8 cellular contexts compared by ENCODE assay signal in genomic region chr9:101486693-101487442, GRCh38. TPM values are rescaled to one million over a fixed set of nuclear protein-coding genes. Genes with fewer than 3 reads are reported as not detected.
DNase-seq lines count a peak whose midpoint lies in the region; ATAC-seq and TF ChIP-seq lines count a peak whose summit lies in the region.

No MANE protein-coding gene starts in this region.

- ATAC-seq in Right ventricle myocardium superior (ENCODE audit: poor library complexity) (peak; percentile 88), HG02970 (IDR thresholded peaks at IDR 0.05; ENCODE audit: low FRiP score, unreplicated experiment) (no peak), HG03045 (IDR thresholded peaks at IDR 0.05; ENCODE audit: unreplicated experiment) (no peak)

- TF ChIP-seq CTCF in osteoblast (IDR thresholded peaks at IDR 0.05; ENCODE audit: extremely low read depth, low read depth, low read length), result no peak

- H3K4me1 ChIP-seq in adipocyte (ENCODE audit: control insufficient read depth, insufficient read depth, low read length) (peaks cover 5% of the 10 kb centered on the region), osteoblast (ENCODE audit: insufficient read depth, low read length) (no peaks in the 10 kb centered on the region)

- peak; percentile 79 for DNase-seq in ELR (ENCODE audit: low read depth)
- peak; percentile 51 for DNase-seq in NCI-H2081 treated with DMSO at 0.1 percent for 48 hours (lab: John Stamatoyannopoulos, UW)
- peak; percentile 84 for DNase-seq in adipocyte (ENCODE audit: low read depth)
- DNase-seq in Right ventricle myocardium superior, result peak; percentile 66
- peak; percentile 80 for DNase-seq in osteoblast (ENCODE audit: insufficient read length, low spot score, missing footprints)
- no peak for DNase-seq in activated effector memory CD4-positive, alpha-beta T cell treated with anti-CD3 and anti-CD28 coated beads, Interleukin-2, amount 50 U/mL, for 16 hours

- H3K27me3 ChIP-seq in adipocyte (replicated peaks; ENCODE audit: control insufficient read depth, insufficient read depth, low read length), result peaks cover 45% of the 10 kb centered on the region
- peaks cover 9% of the 10 kb centered on the region for H3K27me3 ChIP-seq in osteoblast (ENCODE audit: insufficient read depth, low read length)

- intact Hi-C loops in Right ventricle myocardium superior (cut with DNase I), result no loop called here

- H3K9me3 ChIP-seq in adipocyte (ENCODE audit: control insufficient read depth, low read length) (no peaks in the 10 kb centered on the region), osteoblast (ENCODE audit: low read depth, low read length) (no peaks in the 10 kb centered on the region)

- H3K9ac ChIP-seq in adipocyte (ENCODE audit: low read length), result no peak overlapping the region

- no peaks in the 10 kb centered on the region for H4K20me1 ChIP-seq in osteoblast (ENCODE audit: insufficient read depth, low read length)

- H3K36me3 ChIP-seq in adipocyte (ENCODE audit: control insufficient read depth, insufficient read depth, low read length, severe bottlenecking) (no peaks in the 10 kb centered on the region), osteoblast (ENCODE audit: insufficient read depth, low read length) (no peaks in the 10 kb centered on the region)

- H3K4me3 ChIP-seq in adipocyte (ENCODE audit: low read length), result peak overlapping the region; percentile 74
- H3K4me3 ChIP-seq in osteoblast (ENCODE audit: insufficient read depth, low read length), result peak overlapping the region; percentile 70

- peak overlapping the region; percentile 87 for H2AFZ ChIP-seq in osteoblast (ENCODE audit: low read length)

- H3K4me2 ChIP-seq in osteoblast (ENCODE audit: insufficient read depth, low read length), result peak overlapping the region; percentile 78

- H3K27ac ChIP-seq in osteoblast (ENCODE audit: low read depth, low read length), result no peak overlapping the region

- no peaks in the 10 kb centered on the region for H3K79me2 ChIP-seq in osteoblast (ENCODE audit: insufficient read depth, low read length)

RNA-seq across cellular contexts. Expression of gene RNF20, which starts 46.8 kb away (rescaled TPM):
- total RNA-seq in Right ventricle myocardium superior (40.9 TPM), osteoblast (26.2 and 29.0 TPM in 2 replicates)

RNA-seq across cellular contexts. Expression of gene ALDOB, which starts 51.3 kb away (rescaled TPM):
- total RNA-seq in Right ventricle myocardium superior (0.56 TPM), osteoblast (not detected in 2 replicates)
